ENCODE assay signal across 23 cellular contexts in genomic region chr3:11535207-11535960, GRCh38.
"Had no signal": no experiment of that assay in that cellular context is flagged by ENCODE, and none has a peak within 500 bp of the region (broad histone marks: within the 10 kb centered on the region; RNA-seq: fewer than 3 reads in every experiment).

No MANE protein-coding gene starts in this region.

- H3K4me3 Mint-ChIP-seq: activated CD4-positive, alpha-beta T cell treated with anti-CD3 and anti-CD28 coated beads for 36 hours; activated naive CD8-positive, alpha-beta T cell; activated T-cell treated with anti-CD3 and anti-CD28 coated beads, Interleukin-2, amount 50 U/mL, for 72 hours; naive thymus-derived CD8-positive, alpha-beta T cell; neural progenitor cell; type B pancreatic cell had no signal

- H3K9me3 ChIP-seq: colonic mucosa, left ventricle myocardium inferior, spleen, vagina had no signal

- H3K27ac ChIP-seq: colonic mucosa, neural progenitor cell, spleen, vagina had no signal

- H3K27me3 ChIP-seq: colonic mucosa, neural progenitor cell, spleen, vagina had no signal

- H3K4me1 Mint-ChIP-seq: activated CD4-positive, alpha-beta T cell treated with anti-CD3 and anti-CD28 coated beads for 36 hours had no signal

- H3K36me3 ChIP-seq: colonic mucosa, left ventricle myocardium inferior, neural progenitor cell, vagina had no signal

- H3K9me3 Mint-ChIP-seq: activated T-cell treated with anti-CD3 and anti-CD28 coated beads, Interleukin-2, amount 50 U/mL, for 72 hours; naive thymus-derived CD8-positive, alpha-beta T cell had no signal

- H3K4me1 ChIP-seq: colonic mucosa, spleen had no signal

- H3K27me3 Mint-ChIP-seq: activated CD4-positive, alpha-beta T cell treated with anti-CD3 and anti-CD28 coated beads for 36 hours; activated naive CD8-positive, alpha-beta T cell; naive thymus-derived CD8-positive, alpha-beta T cell; progenitor cell of endocrine pancreas; type B pancreatic cell had no signal

- H3K27ac Mint-ChIP-seq: activated CD4-positive, alpha-beta T cell treated with anti-CD3 and anti-CD28 coated beads for 36 hours; activated naive CD8-positive, alpha-beta T cell; activated T-cell treated with anti-CD3 and anti-CD28 coated beads, Interleukin-2, amount 50 U/mL, for 72 hours; naive thymus-derived CD8-positive, alpha-beta T cell; progenitor cell of endocrine pancreas; type B pancreatic cell had no signal

- DNase-seq: activated CD4-positive, alpha-beta T cell treated with anti-CD3 and anti-CD28 coated beads for 36 hours; activated CD4-positive, alpha-beta T cell treated with anti-CD3 and anti-CD28 coated beads, Interleukin-2, amount 50 U/mL, for 4 hours; activated CD4-positive, CD25-positive, alpha-beta regulatory T cell; activated effector memory CD4-positive, alpha-beta T cell treated with Interleukin-2 at 50 U/mL for 16 hours; activated naive CD4-positive, alpha-beta T cell treated with Interleukin-2 at 50 U/mL for 16 hours; activated T-cell treated with anti-CD3 and anti-CD28 coated beads for 4 hours; activated T-cell treated with anti-CD3 and anti-CD28 coated beads, Interleukin-2, amount 50 U/mL, for 72 hours; anterior cingulate cortex; cerebellar nuclear complex; colonic mucosa; effector CD8-positive, alpha-beta T cell; kidney glomerular epithelial cell; left ventricle myocardium inferior; naive thymus-derived CD8-positive, alpha-beta T cell; occipital lobe; spleen; stimulated activated naive CD4-positive, alpha-beta T cell treated with Interleukin-2 at 50 U/mL for 16 hours had no signal

- H3K36me3 Mint-ChIP-seq: naive thymus-derived CD8-positive, alpha-beta T cell had no signal

- H3K4me3 ChIP-seq: colonic mucosa, left ventricle myocardium inferior, lung, neural progenitor cell, spleen, vagina had no signal

- ATAC-seq: activated CD4-positive, alpha-beta T cell treated with anti-CD3 and anti-CD28 coated beads for 36 hours; activated T-cell treated with anti-CD3 and anti-CD28 coated beads, Interleukin-2, amount 50 U/mL, for 72 hours; naive thymus-derived CD8-positive, alpha-beta T cell had no signal
